In genomic region chr18:57921708-57922107, GRCh38 we compare ENCODE assay signal across 15 cellular contexts.
DNase-seq lines count a peak whose midpoint lies in the region; ATAC-seq, FAIRE-seq and TF ChIP-seq lines count a peak whose summit lies in the region.
"Had no signal": no experiment of that assay in that cellular context is flagged by ENCODE, and none has a peak within 500 bp of the region (broad histone marks: within the 10 kb centered on the region; RNA-seq: fewer than 3 reads in every experiment).

No MANE protein-coding gene starts in this region.

- 95 to 97% methylated on average over 4 of the region's 4 CpGs for WGBS in pancreas, 2 donors

- no peaks in the 10 kb centered on the region for H3K27me3 ChIP-seq in pancreas

- H3K4me3 ChIP-seq in AG10803 (ENCODE audit: low read length) = no peak overlapping the region
- H3K4me3 ChIP-seq in pancreas = no peak overlapping the region

- DNase-seq in AG10803 (ENCODE audit: low read depth) (peak; percentile 15), HCEC 1CT (peak; percentile 72), RKO (ENCODE audit: low spot score) (peak; percentile 82), fibroblast of gingiva (ENCODE audit: low read depth) (peak; percentile 20), NCI-H748 (lab: John Stamatoyannopoulos, UW; ENCODE audit: unreplicated experiment) (no peak), pancreas (no peak), ureter (ENCODE audit: low spot score) (no peak)
- DNase-seq: activated B cell treated with CpG ODN at 0.5 μM for 24 hours; C1 segment of cervical spinal cord; caudate nucleus; Karpas-422; SHP77 treated with DMSO at 0.1 percent for 48 hours; stimulated activated CD4-positive, alpha-beta T cell treated with anti-CD3 and anti-CD28 coated beads, Interleukin-4, amount 100 ng/mL, for 1 hour; stimulated activated naive CD4-positive, alpha-beta T cell treated with Interleukin-2 at 50 U/mL for 16 hours had no signal

- H3K9me3 ChIP-seq in pancreas = no peaks in the 10 kb centered on the region

- intact Hi-C loops in pancreas (cut with DNase I) = no loop called here

- no peak for ATAC-seq in pancreas
- ATAC-seq in GM19351 (IDR thresholded peaks at IDR 0.05; ENCODE audit: unreplicated experiment) = no peak

- no peak overlapping the region for H3K27ac ChIP-seq in pancreas

- no peaks in the 10 kb centered on the region for H3K4me1 ChIP-seq in pancreas

- FAIRE-seq in pancreas (lab: Jason Lieb, UNC) = no peak

- H3K36me3 ChIP-seq in pancreas = no peaks in the 10 kb centered on the region

- no peak for TF ChIP-seq CTCF in AG10803 (conservative IDR thresholded peaks at IDR 0.05; ENCODE audit: low read length)
- TF ChIP-seq CTCF in pancreas (IDR thresholded peaks at IDR 0.05) = no peak

Comparison
In these comparisons a context has a peak if more than half of its experiments do, and no peak if none do; other contexts are left out.
1. DNase-seq: peak in AG10803 (single experiment), HCEC 1CT (single experiment), RKO (single experiment) and fibroblast of gingiva (single experiment); none in NCI-H748 (single experiment), pancreas (0 of 6) and ureter (single experiment).